ENCODE assay signal across 20 cellular contexts in genomic region chr2:48952071-48952604, GRCh38.
A peak's percentile ranks its signal among the peaks of the same experiment; 100 is the strongest.
DNase-seq lines count a peak whose midpoint lies in the region; ATAC-seq and TF ChIP-seq lines count a peak whose summit lies in the region.
"Had no signal": no experiment of that assay in that cellular context is flagged by ENCODE, and none has a peak within 500 bp of the region (broad histone marks: within the 10 kb centered on the region; RNA-seq: fewer than 3 reads in every experiment).

No MANE protein-coding gene starts in this region.

- H3K4me1 ChIP-seq in Karpas-422 (ENCODE audit: low read length) (no peaks in the 10 kb centered on the region), endodermal cell (ENCODE audit: control insufficient read depth, insufficient read depth, low read length) (no peaks in the 10 kb centered on the region), parathyroid adenoma (peaks cover 9% of the 10 kb centered on the region)

- TF ChIP-seq CTCF in endodermal cell (conservative IDR thresholded peaks at IDR 0.05): no peak
- no peak for TF ChIP-seq CTCF in parathyroid adenoma (IDR thresholded peaks at IDR 0.05)

- H3K9ac ChIP-seq in Karpas-422 (ENCODE audit: low read length): no peak overlapping the region
- no peak overlapping the region for H3K9ac ChIP-seq in endodermal cell (ENCODE audit: extremely low read depth, low read length, poor library complexity, severe bottlenecking)
- H3K9ac ChIP-seq in parathyroid adenoma: no peak overlapping the region

- H3K27ac ChIP-seq in Karpas-422 (ENCODE audit: low read length) (no peak overlapping the region), endodermal cell (ENCODE audit: low read depth, low read length) (no peak overlapping the region), parathyroid adenoma (no peak overlapping the region)

- no peaks in the 10 kb centered on the region for H3K79me2 ChIP-seq in Karpas-422 (ENCODE audit: low read length)
- H3K79me2 ChIP-seq in parathyroid adenoma: no peaks in the 10 kb centered on the region

- no peak overlapping the region for H3K4me3 Mint-ChIP-seq in endodermal cell
- H3K4me3 Mint-ChIP-seq: IgD-negative memory B cell; T-helper 1 cell treated with Interleukin-12 subunit alpha and Interleukin-12 subunit beta and Interleukin-4 antibody, amounts not matched to agents 30 μg/mL and 1 μg/mL, for 36 hours had no signal

- H3K27me3 Mint-ChIP-seq in endodermal cell (ENCODE audit: insufficient read depth): no peaks in the 10 kb centered on the region

- H3K4me2 ChIP-seq in Karpas-422 (ENCODE audit: low read depth, low read length, poor library complexity, severe bottlenecking): no peak overlapping the region
- no peak overlapping the region for H3K4me2 ChIP-seq in parathyroid adenoma (ENCODE audit: low read length)

- H3K27ac Mint-ChIP-seq in endodermal cell: peak overlapping the region; percentile 18
- H3K27ac Mint-ChIP-seq: IgD-negative memory B cell; T-helper 1 cell treated with Interleukin-12 subunit alpha and Interleukin-12 subunit beta and Interleukin-4 antibody, amounts not matched to agents 30 μg/mL and 1 μg/mL, for 36 hours had no signal

- no peaks in the 10 kb centered on the region for H3K27me3 ChIP-seq in Karpas-422 (ENCODE audit: low read length)
- H3K27me3 ChIP-seq in endodermal cell (ENCODE audit: control insufficient read depth, insufficient read depth, low read length, poor library complexity, severe bottlenecking): no peaks in the 10 kb centered on the region
- no peaks in the 10 kb centered on the region for H3K27me3 ChIP-seq in parathyroid adenoma (ENCODE audit: control insufficient read depth, insufficient read depth, low read length)

- H3K9me3 ChIP-seq in Karpas-422 (ENCODE audit: low read length) (no peaks in the 10 kb centered on the region), endodermal cell (ENCODE audit: control insufficient read depth, low read length) (no peaks in the 10 kb centered on the region), parathyroid adenoma (ENCODE audit: control insufficient read depth, low read length) (no peaks in the 10 kb centered on the region)

- H2AFZ ChIP-seq in Karpas-422 (ENCODE audit: low read length): no peak overlapping the region
- H2AFZ ChIP-seq in parathyroid adenoma: peak overlapping the region; percentile 5

- DNase-seq in D341Med (ENCODE audit: low spot score) (peak; percentile 25), Karpas-422 (peak; percentile 14), endodermal cell (no peak), HuH-7 (ENCODE audit: low spot score) (no peak), DMS53 treated with DMSO at 0.1 percent for 48 hours (lab: John Stamatoyannopoulos, UW; ENCODE audit: unreplicated experiment) (no peak), KG1 (lab: John Stamatoyannopoulos, UW) (no peak)
- DNase-seq: GF-D8, MV-4-11, NCI-H1417 treated with DMSO at 0.1 percent for 48 hours, NCI-H187 treated with DMSO at 0.1 percent for 48 hours, NCI-H2227 treated with DMSO at 0.1 percent for 48 hours, NCI-H510A treated with DMSO at 0.1 percent for 48 hours, NCI-H774, PC-3, RPMI8226, SIG-M5 had no signal

- ATAC-seq in GM21737 (IDR thresholded peaks at IDR 0.05; ENCODE audit: unreplicated experiment): no peak
- ATAC-seq: PC-3 had no signal

- no peaks in the 10 kb centered on the region for H3K9me3 Mint-ChIP-seq in endodermal cell
- H3K9me3 Mint-ChIP-seq: IgD-negative memory B cell; T-helper 1 cell treated with Interleukin-12 subunit alpha and Interleukin-12 subunit beta and Interleukin-4 antibody, amounts not matched to agents 30 μg/mL and 1 μg/mL, for 36 hours had no signal

- H3K4me3 ChIP-seq in Karpas-422 (ENCODE audit: low read length) (no peak overlapping the region), endodermal cell (ENCODE audit: low read length) (no peak overlapping the region), parathyroid adenoma (ENCODE audit: low read depth, low read length) (no peak overlapping the region)

- no peaks in the 10 kb centered on the region for H3K9me2 ChIP-seq in Karpas-422 (replicated peaks; ENCODE audit: insufficient read depth, low read length)

- 88 to 97% methylated on average over 4 to 6 of the region's 6 CpGs for WGBS in endodermal cell (ENCODE audit: insufficient coverage in 1 of 2, insufficient read length in 1 of 2), 2 experiments

- H4K20me1 ChIP-seq in Karpas-422 (ENCODE audit: insufficient read depth, low read depth, low read length): no peaks in the 10 kb centered on the region

- H3K36me3 ChIP-seq in Karpas-422 (ENCODE audit: insufficient read depth, low read length): no peaks in the 10 kb centered on the region
- no peaks in the 10 kb centered on the region for H3K36me3 ChIP-seq in endodermal cell (ENCODE audit: control insufficient read depth, insufficient read depth, low read length)
- H3K36me3 ChIP-seq in parathyroid adenoma (ENCODE audit: control insufficient read depth, insufficient read depth, low read length): no peaks in the 10 kb centered on the region

- no peaks in the 10 kb centered on the region for H3K36me3 Mint-ChIP-seq in endodermal cell (ENCODE audit: low read depth)
- H3K36me3 Mint-ChIP-seq: IgD-negative memory B cell had no signal

- peaks cover 7% of the 10 kb centered on the region for H3K4me1 Mint-ChIP-seq in endodermal cell
- H3K4me1 Mint-ChIP-seq: IgD-negative memory B cell had no signal

Comparison
In these comparisons a context has a peak if more than half of its experiments do, and no peak if none do; other contexts are left out.
1. DNase-seq: peak in D341Med (single experiment) and Karpas-422 (single experiment); none in endodermal cell (single experiment), HuH-7 (single experiment), DMS53 treated with DMSO at 0.1 percent for 48 hours (single experiment) and KG1 (single experiment).